Comparison of ENCODE assay signal across 17 cellular contexts in genomic region chr4:24890561-24890960, GRCh38.
"Had no signal": no experiment of that assay in that cellular context is flagged by ENCODE, and none has a peak within 500 bp of the region (broad histone marks: within the 10 kb centered on the region; RNA-seq: fewer than 3 reads in every experiment).

No MANE protein-coding gene starts in this region.

- H3K36me3 ChIP-seq: gastrocnemius medialis, transverse colon had no signal

- H3K9me3 ChIP-seq: esophagus muscularis mucosa, gastrocnemius medialis, heart right ventricle, pancreas, transverse colon had no signal

- DNase-seq: effector memory CD8-positive, alpha-beta T cell; gastrocnemius medialis; heart right ventricle; hypothalamus; kidney glomerular epithelial cell; mesendoderm; naive B cell; occipital lobe; pancreas; right cardiac atrium; stimulated activated CD4-positive, alpha-beta T cell treated with anti-CD3 and anti-CD28 coated beads, Interleukin-4, amount 100 ng/mL, for 1 hour; stimulated activated CD8-positive, alpha-beta memory T cell treated with anti-CD3 and anti-CD28 coated beads, Interleukin-4, amount 100 ng/mL, for 48 hours; stimulated activated naive CD8-positive, alpha-beta T cell treated with anti-CD3 and anti-CD28 coated beads, Interleukin-15, Interleukin-2, amounts not matched to agents 100 U/mL and 50 U/mL, for 24 hours; transverse colon had no signal

- H3K4me3 ChIP-seq: esophagus muscularis mucosa, gastrocnemius medialis, heart right ventricle, pancreas, smooth muscle cell, transverse colon had no signal

- H3K4me1 ChIP-seq: gastrocnemius medialis, heart right ventricle, pancreas, transverse colon had no signal

- H3K27ac ChIP-seq: epithelial cell of prostate, esophagus muscularis mucosa, gastrocnemius medialis, heart right ventricle, pancreas, transverse colon had no signal

- H3K4me2 ChIP-seq: smooth muscle cell had no signal

- H3K27me3 ChIP-seq: esophagus muscularis mucosa, gastrocnemius medialis, heart right ventricle, pancreas, transverse colon had no signal
